In genomic region chr1:61993331-61993961, GRCh38 we compare ENCODE assay signal across 20 cellular contexts.
DNase-seq lines count a peak whose midpoint lies in the region; ATAC-seq and TF ChIP-seq lines count a peak whose summit lies in the region.
"Had no signal": no experiment of that assay in that cellular context is flagged by ENCODE, and none has a peak within 500 bp of the region (broad histone marks: within the 10 kb centered on the region; RNA-seq: fewer than 3 reads in every experiment).

No MANE protein-coding gene starts in this region.

- H3K36me3 ChIP-seq in RWPE2 (ENCODE audit: low read depth) (peaks cover 18% of the 10 kb centered on the region), osteoblast (ENCODE audit: insufficient read depth, low read length) (no peaks in the 10 kb centered on the region)

- no peak overlapping the region for H3K4me2 ChIP-seq in osteoblast (ENCODE audit: insufficient read depth, low read length)

- no peaks in the 10 kb centered on the region for H4K20me1 ChIP-seq in osteoblast (ENCODE audit: insufficient read depth, low read length)

- no peaks in the 10 kb centered on the region for H3K79me2 ChIP-seq in osteoblast (ENCODE audit: insufficient read depth, low read length)
- H3K79me2 ChIP-seq: parathyroid adenoma had no signal

- in situ Hi-C loops in G401 (cut with HindIII; ENCODE audit: low sequenced_read_pairs), result no loop called here

- no peaks in the 10 kb centered on the region for H3K9me3 ChIP-seq in RWPE2 (ENCODE audit: severe bottlenecking)
- no peaks in the 10 kb centered on the region for H3K9me3 ChIP-seq in osteoblast (ENCODE audit: low read depth, low read length)
- H3K9me3 ChIP-seq: spleen, testis had no signal

- H3K4me3 ChIP-seq in RWPE2 (ENCODE audit: severe bottlenecking) (no peak overlapping the region), osteoblast (ENCODE audit: insufficient read depth, low read length) (no peak overlapping the region)
- H3K4me3 ChIP-seq: spleen, testis had no signal

- peak overlapping the region; percentile 88 for H3K27ac ChIP-seq in RWPE2 (ENCODE audit: poor library complexity, severe bottlenecking)
- H3K27ac ChIP-seq in osteoblast (ENCODE audit: low read depth, low read length), result no peak overlapping the region
- H3K27ac ChIP-seq: parathyroid adenoma, spleen, testis, WERI-Rb-1 had no signal

- TF ChIP-seq CTCF in RWPE2 (IDR thresholded peaks at IDR 0.05; ENCODE audit: poor library complexity, severe bottlenecking) (no peak), osteoblast (IDR thresholded peaks at IDR 0.05; ENCODE audit: extremely low read depth, low read depth, low read length) (no peak)

- H3K4me1 ChIP-seq in RWPE2 (ENCODE audit: insufficient read depth, poor library complexity, severe bottlenecking), result peaks cover 27% of the 10 kb centered on the region
- peaks cover 3% of the 10 kb centered on the region for H3K4me1 ChIP-seq in osteoblast (ENCODE audit: insufficient read depth, low read length)
- H3K4me1 ChIP-seq: spleen, testis had no signal

- peak; percentile 93 for ATAC-seq in RWPE2 (ENCODE audit: low read depth)
- no peak for ATAC-seq in HG03565 (IDR thresholded peaks at IDR 0.05; ENCODE audit: unreplicated experiment)
- ATAC-seq: activated CD8-positive, alpha-beta T cell treated with anti-CD3 and anti-CD28 coated beads, Interleukin-2, amount 10 ng/mL, durations not matched to agents 7 days and 5 days; CD8-positive, alpha-beta T cell; left colon had no signal

- H3K27me3 ChIP-seq in RWPE2 (ENCODE audit: insufficient read depth, poor library complexity, severe bottlenecking), result no peaks in the 10 kb centered on the region
- H3K27me3 ChIP-seq in osteoblast (ENCODE audit: insufficient read depth, low read length), result no peaks in the 10 kb centered on the region
- H3K27me3 ChIP-seq: spleen, testis had no signal

- H2AFZ ChIP-seq in osteoblast (ENCODE audit: low read length), result no peak overlapping the region
- H2AFZ ChIP-seq: parathyroid adenoma had no signal

- DNase-seq in G401 (ENCODE audit: low spot score) (peak; percentile 60), RWPE2 (ENCODE audit: low spot score) (peak; percentile 83), cerebellum (ENCODE audit: low spot score) (peak; percentile 47), non-pigmented ciliary epithelial cell (ENCODE audit: low read depth) (peak; percentile 9), GOT3 (lab: John Stamatoyannopoulos, UW) (no peak), SIG-M5 treated with dmso at 0.1 percent for 504 hours (lab: John Stamatoyannopoulos, UW; ENCODE audit: unreplicated experiment) (no peak), osteoblast (ENCODE audit: insufficient read length, low spot score, missing footprints) (no peak)
- DNase-seq: activated CD8-positive, alpha-beta T cell treated with anti-CD3 and anti-CD28 coated beads, Interleukin-2, amount 10 ng/mL, durations not matched to agents 7 days and 5 days; activated naive CD8-positive, alpha-beta T cell treated with anti-CD3 and anti-CD28 coated beads, Interleukin-2, amount 10 ng/mL, durations not matched to agents 7 days and 5 days; CD8-positive, alpha-beta T cell; hypothalamus; KG1; left colon; NCI-H1105; NCI-H2171; spleen; testis; WERI-Rb-1 had no signal

Comparison
In these comparisons a context has a peak if more than half of its experiments do, and no peak if none do; other contexts are left out.
1. DNase-seq: peak in G401 (single experiment), RWPE2 (single experiment), cerebellum (single experiment) and non-pigmented ciliary epithelial cell (single experiment); none in GOT3 (single experiment), SIG-M5 treated with dmso at 0.1 percent for 504 hours (single experiment) and osteoblast (single experiment).